In genomic region chr1:172959578-172959977, GRCh38 we compare ENCODE assay signal across 22 cellular contexts.
"Had no signal": no experiment of that assay in that cellular context is flagged by ENCODE, and none has a peak within 500 bp of the region (broad histone marks: within the 10 kb centered on the region; RNA-seq: fewer than 3 reads in every experiment).

No MANE protein-coding gene starts in this region.

- H3K27ac ChIP-seq: cardiac muscle cell, hepatocyte, neural progenitor cell, suprapubic skin, tibial nerve had no signal

- H3K4me1 ChIP-seq: neural progenitor cell, tibial nerve had no signal

- H3K9me3 ChIP-seq: stomach, suprapubic skin, tibial nerve had no signal

- H3K27me3 ChIP-seq: cardiac muscle cell, hepatocyte, neural progenitor cell, stomach, suprapubic skin, tibial nerve had no signal

- DNase-seq: activated CD4-positive, alpha-beta memory T cell treated with anti-CD3 and anti-CD28 coated beads for 36 hours; activated CD4-positive, alpha-beta T cell treated with anti-CD3 and anti-CD28 coated beads for 48 hours; activated CD4-positive, CD25-positive, alpha-beta regulatory T cell; activated effector memory CD4-positive, alpha-beta T cell treated with Interleukin-2 at 50 U/mL for 16 hours; activated naive CD4-positive, alpha-beta T cell treated with anti-CD3 and anti-CD28 coated beads, Interleukin-2, amount 10 ng/mL, durations not matched to agents 7 days and 5 days; activated T-cell treated with anti-CD3 and anti-CD28 coated beads, Interleukin-2, amount 50 U/mL, for 72 hours; amygdala; erythroblast; immature natural killer cell; left cardiac atrium; mesendoderm; naive thymus-derived CD8-positive, alpha-beta T cell; stimulated activated CD4-positive, alpha-beta T cell treated with anti-CD3 and anti-CD28 coated beads, Interleukin-2, amount 100 ng/mL, for 24 hours; stomach; SW 1271; T-helper 17 cell had no signal

- ATAC-seq: activated T-cell treated with anti-CD3 and anti-CD28 coated beads, Interleukin-2, amount 50 U/mL, for 72 hours; left cardiac atrium; naive thymus-derived CD8-positive, alpha-beta T cell; stimulated activated effector memory CD8-positive, alpha-beta T cell treated with anti-CD3 and anti-CD28 coated beads, Interleukin-12 subunit alpha, Interleukin-12 subunit beta, amount 100 ng/mL, for 72 hours; T-helper 17 cell had no signal

- H3K4me3 ChIP-seq: cardiac muscle cell, hepatocyte, neural progenitor cell, stomach, suprapubic skin, tibial nerve had no signal

- H3K36me3 ChIP-seq: cardiac muscle cell, neural progenitor cell, stomach, suprapubic skin, tibial nerve had no signal
